Comparison of ENCODE assay signal across 20 cellular contexts in genomic region chr16:9372934-9373890, GRCh38.
DNase-seq lines count a peak whose midpoint lies in the region; ATAC-seq and TF ChIP-seq lines count a peak whose summit lies in the region.
"Had no signal": no experiment of that assay in that cellular context is flagged by ENCODE, and none has a peak within 500 bp of the region (broad histone marks: within the 10 kb centered on the region; RNA-seq: fewer than 3 reads in every experiment).

No MANE protein-coding gene starts in this region.

- no peak overlapping the region for H3K4me3 ChIP-seq in dorsolateral prefrontal cortex
- H3K4me3 ChIP-seq in mesendoderm (ENCODE audit: low read length), result no peak overlapping the region
- H3K4me3 ChIP-seq: left lung, Peyer's patch, stomach had no signal

- no peak overlapping the region for H4K8ac ChIP-seq in mesendoderm (ENCODE audit: low read depth, low read length)

- peak overlapping the region in 16 of 59 donors; percentile 6 to 74 (median 40) for H3K27ac ChIP-seq in dorsolateral prefrontal cortex
- peak overlapping the region; percentile 36 for H3K27ac ChIP-seq in mesendoderm (ENCODE audit: low read depth, low read length)
- H3K27ac ChIP-seq: foreskin keratinocyte, left lung, parathyroid adenoma, Peyer's patch, stomach had no signal

- H3K56ac ChIP-seq in mesendoderm (ENCODE audit: low read length), result peak overlapping the region; percentile 31

- no peaks in the 10 kb centered on the region for H3K4me1 Mint-ChIP-seq in activated CD4-positive, alpha-beta T cell treated with anti-CD3 and anti-CD28 coated beads, Interleukin-2, amount 10 ng/mL, durations not matched to agents 24 days and 14 days
- H3K4me1 Mint-ChIP-seq in naive thymus-derived CD8-positive, alpha-beta T cell, result no peaks in the 10 kb centered on the region

- peak overlapping the region; percentile 23 for H3K27ac Mint-ChIP-seq in activated CD4-positive, alpha-beta T cell treated with anti-CD3 and anti-CD28 coated beads, Interleukin-2, amount 10 ng/mL, durations not matched to agents 24 days and 14 days
- H3K27ac Mint-ChIP-seq in naive thymus-derived CD8-positive, alpha-beta T cell, result no peak overlapping the region
- H3K27ac Mint-ChIP-seq: activated naive CD8-positive, alpha-beta T cell had no signal

- peak in 42 of 56 donors; percentile 8 to 55 (median 32) for TF ChIP-seq CTCF in dorsolateral prefrontal cortex (IDR thresholded peaks at IDR 0.05 in 54 of 56, conservative IDR thresholded peaks at IDR 0.05 in 2 of 56; ENCODE audit: low read depth in 1 of 56, partially characterized antibody in 56 of 56)

- no peak overlapping the region for H3K4me2 ChIP-seq in mesendoderm (ENCODE audit: low read length)
- H3K4me2 ChIP-seq: SK-N-SH had no signal

- POLR2A ChIA-PET in naive thymus-derived CD8-positive, alpha-beta T cell (lab: Charles Lee), result no interaction called here

- no CpG with 5 or more reads among the region's 13 CpGs for WGBS in mesendoderm (ENCODE audit: extremely low coverage, insufficient coverage, low lambda C conversion rate)

- peak overlapping the region; percentile 13 for H3K18ac ChIP-seq in mesendoderm (ENCODE audit: low read length)

- H3K4me1 ChIP-seq in mesendoderm (ENCODE audit: control insufficient read depth, low read depth, low read length), result peaks cover 8% of the 10 kb centered on the region
- H3K4me1 ChIP-seq: Caco-2, foreskin keratinocyte, left lung, parathyroid adenoma, Peyer's patch, stomach had no signal

- H3K4ac ChIP-seq in mesendoderm (ENCODE audit: low read depth, low read length), result no peak overlapping the region

- no peak overlapping the region for H3K9ac ChIP-seq in mesendoderm (ENCODE audit: low read length)
- H3K9ac ChIP-seq: parathyroid adenoma, SK-N-SH had no signal

- no peaks in the 10 kb centered on the region for H3K79me2 ChIP-seq in mesendoderm (ENCODE audit: control insufficient read depth, insufficient read depth, low read length)
- H3K79me2 ChIP-seq: parathyroid adenoma had no signal

- peaks cover 4% of the 10 kb centered on the region for H3K9me3 Mint-ChIP-seq in activated CD4-positive, alpha-beta T cell treated with anti-CD3 and anti-CD28 coated beads, Interleukin-2, amount 10 ng/mL, durations not matched to agents 24 days and 14 days
- H3K9me3 Mint-ChIP-seq in naive thymus-derived CD8-positive, alpha-beta T cell, result peaks cover 0 to 6% (median 2%) of the 10 kb centered on the region in 9 donors

- no peak overlapping the region for H2BK120ac ChIP-seq in mesendoderm (ENCODE audit: low read depth, low read length)

- H3K27me3 ChIP-seq in dorsolateral prefrontal cortex (no peaks in the 10 kb centered on the region), mesendoderm (ENCODE audit: insufficient read depth, low read length, poor library complexity) (no peaks in the 10 kb centered on the region)
- H3K27me3 ChIP-seq: foreskin keratinocyte, left lung, Peyer's patch, stomach had no signal

- H3K27me3 Mint-ChIP-seq in activated CD4-positive, alpha-beta T cell treated with anti-CD3 and anti-CD28 coated beads, Interleukin-2, amount 10 ng/mL, durations not matched to agents 24 days and 14 days, result no peaks in the 10 kb centered on the region
- peaks cover 0 to 25% (median 7%) of the 10 kb centered on the region in 5 donors for H3K27me3 Mint-ChIP-seq in naive thymus-derived CD8-positive, alpha-beta T cell
- H3K27me3 Mint-ChIP-seq: activated naive CD8-positive, alpha-beta T cell had no signal

- no peak overlapping the region for H2AK5ac ChIP-seq in mesendoderm (ENCODE audit: low read length)

- no peaks in the 10 kb centered on the region for H3K36me3 Mint-ChIP-seq in activated CD4-positive, alpha-beta T cell treated with anti-CD3 and anti-CD28 coated beads, Interleukin-2, amount 10 ng/mL, durations not matched to agents 24 days and 14 days (ENCODE audit: low read depth)
- H3K36me3 Mint-ChIP-seq in naive thymus-derived CD8-positive, alpha-beta T cell, result peaks cover 0 to 4% (median 0%) of the 10 kb centered on the region in 3 donors
- H3K36me3 Mint-ChIP-seq: activated naive CD8-positive, alpha-beta T cell had no signal

- no peaks in the 10 kb centered on the region for H3K36me3 ChIP-seq in mesendoderm (ENCODE audit: control insufficient read depth, insufficient read depth, low read length)
- H3K36me3 ChIP-seq: left lung, Peyer's patch, stomach had no signal

- H2BK5ac ChIP-seq in mesendoderm (ENCODE audit: low read length), result peak overlapping the region; percentile 20

- no peak overlapping the region for H3K4me3 Mint-ChIP-seq in activated CD4-positive, alpha-beta T cell treated with anti-CD3 and anti-CD28 coated beads, Interleukin-2, amount 10 ng/mL, durations not matched to agents 24 days and 14 days
- no peak overlapping the region for H3K4me3 Mint-ChIP-seq in naive thymus-derived CD8-positive, alpha-beta T cell
- H3K4me3 Mint-ChIP-seq: activated naive CD8-positive, alpha-beta T cell had no signal

- intact Hi-C loops in activated CD4-positive, alpha-beta T cell treated with anti-CD3 and anti-CD28 coated beads, Interleukin-2, amount 10 ng/mL, durations not matched to agents 24 days and 14 days (cut with micrococcal nuclease), result no loop called here
- intact Hi-C loops in dorsolateral prefrontal cortex (cut with DNase I), result loop anchor here in 1 of 2 donors (5.0 kb wide), 2 partner anchors 76 to 196 kb away; no protein-coding TSS in a partner anchor

- DNase-seq in activated CD4-positive, alpha-beta T cell treated with anti-CD3 and anti-CD28 coated beads, Interleukin-2, amount 10 ng/mL, durations not matched to agents 24 days and 14 days, result no peak
- DNase-seq in activated CD4-positive, alpha-beta T cell treated with anti-CD3 and anti-CD28 coated beads, Interleukin-2, amount 50 U/mL, for 1 hour, result no peak
- DNase-seq in dorsolateral prefrontal cortex (peak in 9 of 10 donors; percentile 23 to 76 (median 69)), mesendoderm (peak; percentile 81), superior temporal gyrus (ENCODE audit: extremely low spot score) (peak; percentile 75), SHP77 treated with DMSO at 0.1 percent for 48 hours (lab: John Stamatoyannopoulos, UW) (no peak)
- no peak for DNase-seq in naive thymus-derived CD8-positive, alpha-beta T cell
- DNase-seq in activated CD4-positive, alpha-beta T cell treated with anti-CD3 and anti-CD28 coated beads, Interleukin-2, amount 50 U/mL, for 4 hours, result no peak
- DNase-seq: 8988T, Caco-2, cortex of kidney, foreskin keratinocyte, GOT3, left lung, NCI-H146, Peyer's patch, SK-N-SH, stomach had no signal

- H3K23ac ChIP-seq in mesendoderm (ENCODE audit: low read length), result no peak overlapping the region

- H2BK15ac ChIP-seq in mesendoderm (replicated peaks; ENCODE audit: low read depth), result no peak overlapping the region

- no peak overlapping the region for H4K5ac ChIP-seq in mesendoderm (ENCODE audit: low read length)

- H3K79me1 ChIP-seq in mesendoderm (ENCODE audit: low read length), result no peaks in the 10 kb centered on the region

- ATAC-seq in naive thymus-derived CD8-positive, alpha-beta T cell, result no peak
- ATAC-seq: foreskin keratinocyte, left lung had no signal

Comparison
In these comparisons a context has a peak if more than half of its experiments do, and no peak if none do; other contexts are left out.
1. DNase-seq: peak in dorsolateral prefrontal cortex (9 of 10), mesendoderm (single experiment) and superior temporal gyrus (single experiment); none in activated CD4-positive, alpha-beta T cell treated with anti-CD3 and anti-CD28 coated beads, Interleukin-2, amount 10 ng/mL, durations not matched to agents 24 days and 14 days (single experiment), activated CD4-positive, alpha-beta T cell treated with anti-CD3 and anti-CD28 coated beads, Interleukin-2, amount 50 U/mL, for 1 hour (single experiment), naive thymus-derived CD8-positive, alpha-beta T cell (0 of 10), SHP77 treated with DMSO at 0.1 percent for 48 hours (single experiment) and activated CD4-positive, alpha-beta T cell treated with anti-CD3 and anti-CD28 coated beads, Interleukin-2, amount 50 U/mL, for 4 hours (0 of 2).